ENCODE assay signal across 1 cellular context in the genomic region with DNA sequence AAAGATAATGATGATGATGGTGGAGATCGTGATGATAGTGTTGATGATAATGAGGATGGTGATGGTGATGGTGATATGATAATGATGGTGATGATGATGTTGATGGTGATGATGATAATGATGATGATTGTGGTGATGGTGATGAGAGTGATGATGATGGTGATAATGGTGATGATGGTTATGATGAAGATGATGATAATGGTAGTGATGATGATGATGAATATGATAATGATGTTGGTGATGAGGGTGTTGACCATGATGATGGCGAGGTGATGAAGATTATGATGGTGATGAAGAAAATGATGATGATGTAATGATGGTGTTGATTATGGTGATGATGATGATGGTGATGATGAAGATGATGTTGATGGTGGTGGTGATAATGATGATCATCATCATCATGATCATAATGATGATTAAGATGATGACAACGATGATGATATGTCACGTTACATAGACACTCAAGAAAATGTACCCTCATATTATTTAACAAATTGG.
TF ChIP-seq lines count a peak whose summit lies in the region.

No MANE protein-coding gene starts in this region.

TF ChIP-seq in A549, 52 proteins besides CTCF, POLR2A, EP300 and RAD21 (continued from another document):
- TF ChIP-seq, protein P1, sequence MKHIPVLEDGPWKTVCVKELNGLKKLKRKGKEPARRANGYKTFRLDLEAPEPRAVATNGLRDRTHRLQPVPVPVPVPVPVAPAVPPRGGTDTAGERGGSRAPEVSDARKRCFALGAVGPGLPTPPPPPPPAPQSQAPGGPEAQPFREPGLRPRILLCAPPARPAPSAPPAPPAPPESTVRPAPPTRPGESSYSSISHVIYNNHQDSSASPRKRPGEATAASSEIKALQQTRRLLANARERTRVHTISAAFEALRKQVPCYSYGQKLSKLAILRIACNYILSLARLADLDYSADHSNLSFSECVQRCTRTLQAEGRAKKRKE (CRISPR knock-in tag; IDR thresholded peaks at IDR 0.05; ENCODE audit: low read depth): no peak
- TF ChIP-seq CHD2 (IDR thresholded peaks at IDR 0.05; ENCODE audit: low read length, partially characterized antibody) (no peak), CBX8 (IDR thresholded peaks at IDR 0.05) (no peak)
